ENCODE assay signal across 1 cellular context in the genomic region with DNA sequence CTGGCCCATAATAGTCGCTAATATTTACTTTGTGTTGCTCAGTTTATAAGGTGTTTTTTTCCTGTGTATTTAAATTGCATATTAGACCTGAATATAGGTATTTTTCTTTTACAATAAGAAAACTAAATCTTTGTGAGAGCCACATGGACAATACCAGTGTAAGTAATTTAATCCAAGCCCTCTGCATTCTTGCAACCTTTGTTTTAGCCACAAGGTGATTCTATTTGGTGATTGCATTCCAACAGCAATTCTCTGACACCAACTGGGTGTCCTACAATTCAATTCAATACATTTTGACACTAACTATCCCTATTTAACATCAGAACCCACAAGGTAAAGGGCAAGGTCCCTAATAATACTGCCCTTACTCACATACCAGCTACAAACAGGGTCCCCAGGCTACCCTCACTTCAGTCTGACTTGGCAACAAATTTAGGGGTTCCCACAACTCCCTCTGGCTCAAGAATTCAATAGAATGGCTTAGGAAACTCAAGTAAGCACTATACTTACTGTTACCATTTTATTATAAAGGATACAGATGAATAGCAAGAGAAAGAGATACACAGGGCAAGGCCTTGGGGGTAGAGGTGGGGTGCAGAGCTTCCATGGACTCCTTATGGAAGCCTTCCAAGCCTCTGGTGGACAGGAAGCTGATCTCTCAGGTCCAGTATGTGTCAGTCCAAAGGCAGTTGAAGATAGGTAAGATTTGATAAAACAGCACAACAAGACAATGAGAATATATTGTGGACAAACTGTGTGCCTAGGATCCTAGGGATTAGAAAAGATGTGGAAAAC.
TF ChIP-seq lines count a peak whose summit lies in the region.

No MANE protein-coding gene starts in this region.

TF ChIP-seq in WTC11, 78 proteins besides CTCF, POLR2A, EP300 and RAD21 (continued from another document):
- TF ChIP-seq ATF1 (CRISPR knock-in tag; IDR thresholded peaks at IDR 0.05), result no peak
- TF ChIP-seq, protein P1, sequence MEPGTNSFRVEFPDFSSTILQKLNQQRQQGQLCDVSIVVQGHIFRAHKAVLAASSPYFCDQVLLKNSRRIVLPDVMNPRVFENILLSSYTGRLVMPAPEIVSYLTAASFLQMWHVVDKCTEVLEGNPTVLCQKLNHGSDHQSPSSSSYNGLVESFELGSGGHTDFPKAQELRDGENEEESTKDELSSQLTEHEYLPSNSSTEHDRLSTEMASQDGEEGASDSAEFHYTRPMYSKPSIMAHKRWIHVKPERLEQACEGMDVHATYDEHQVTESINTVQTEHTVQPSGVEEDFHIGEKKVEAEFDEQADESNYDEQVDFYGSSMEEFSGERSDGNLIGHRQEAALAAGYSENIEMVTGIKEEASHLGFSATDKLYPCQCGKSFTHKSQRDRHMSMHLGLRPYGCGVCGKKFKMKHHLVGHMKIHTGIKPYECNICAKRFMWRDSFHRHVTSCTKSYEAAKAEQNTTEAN (CRISPR knock-in tag; IDR thresholded peaks at IDR 0.05), result no peak
- no peak for TF ChIP-seq SP1 (CRISPR knock-in tag; conservative IDR thresholded peaks at IDR 0.05)
- no peak for TF ChIP-seq ETV6 (CRISPR knock-in tag; IDR thresholded peaks at IDR 0.05)
- no peak for TF ChIP-seq STAT6 (CRISPR knock-in tag; conservative IDR thresholded peaks at IDR 0.05; ENCODE audit: low read depth)
- no peak for TF ChIP-seq SOX15 (CRISPR knock-in tag; IDR thresholded peaks at IDR 0.05)
- no peak for TF ChIP-seq PRDM15 (CRISPR knock-in tag; IDR thresholded peaks at IDR 0.05)
